ENCODE assay signal across 16 cellular contexts in genomic region chr2:102523647-102524046, GRCh38. TPM values are rescaled to one million over a fixed set of nuclear protein-coding genes. Genes with fewer than 3 reads are reported as not detected.
DNase-seq lines count a peak whose midpoint lies in the region; ATAC-seq, FAIRE-seq and TF ChIP-seq lines count a peak whose summit lies in the region.
"Had no signal": no experiment of that assay in that cellular context is flagged by ENCODE, and none has a peak within 500 bp of the region (broad histone marks: within the 10 kb centered on the region; RNA-seq: fewer than 3 reads in every experiment).

No MANE protein-coding gene starts in this region.

- no peak overlapping the region for H3K9ac ChIP-seq in K562 (ENCODE audit: insufficient read depth in 1 of 2, low read depth in 2 of 2, low read length in 2 of 2)
- H3K9ac ChIP-seq: BLaER1 treated with 17β-estradiol and CSF1 and Interleukin-3, amounts not matched to agents 10 nM and 100 nM had no signal

- no peak overlapping the region for H3K4me3 ChIP-seq in K562
- H3K4me3 ChIP-seq: BLaER1 treated with 17β-estradiol and CSF1 and Interleukin-3, amounts not matched to agents 10 nM and 100 nM; GM23338 had no signal

- H3K27me3 Mint-ChIP-seq in Calu3 (ENCODE audit: unreplicated experiment), result no peaks in the 10 kb centered on the region
- H3K27me3 Mint-ChIP-seq in natural killer cell treated with Interleukin-12 subunit alpha and Interleukin-12 subunit beta and Interleukin-15 and Interleukin-18, amount 100 ng/mL, for 72 hours, result no peaks in the 10 kb centered on the region

- BruUV-seq in Calu3 (replicated peaks; lab: Mats Ljungman, UMichigan) (no TSS peak), K562 (replicated peaks; lab: Mats Ljungman, UMichigan) (no TSS peak)

- TF ChIP-seq POLR2A in K562 (conservative IDR thresholded peaks at IDR 0.05), result no peak

- TF ChIP-seq CTCF in Calu3 (IDR thresholded peaks at IDR 0.05; ENCODE audit: unreplicated experiment) (no peak), K562 (IDR thresholded peaks at IDR 0.05 in 2 of 3, conservative IDR thresholded peaks at IDR 0.05 in 1 of 3; ENCODE audit: insufficient read depth in 2 of 3, low read depth in 1 of 3, low read length in 3 of 3) (no peak), foreskin keratinocyte (conservative IDR thresholded peaks at IDR 0.05) (no peak)

- peaks cover 4% of the 10 kb centered on the region for H3K9me3 Mint-ChIP-seq in Calu3 (ENCODE audit: low read depth, unreplicated experiment)
- H3K9me3 Mint-ChIP-seq in natural killer cell treated with Interleukin-12 subunit alpha and Interleukin-12 subunit beta and Interleukin-15 and Interleukin-18, amount 100 ng/mL, for 72 hours, result no peaks in the 10 kb centered on the region
- H3K9me3 Mint-ChIP-seq: CD4-positive, CD25-positive, alpha-beta regulatory T cell; GM23338; H9 had no signal

- no peak for ATAC-seq in K562
- ATAC-seq in foreskin keratinocyte, result peak; percentile 57
- ATAC-seq in natural killer cell treated with Interleukin-12 subunit alpha and Interleukin-12 subunit beta and Interleukin-15 and Interleukin-18, amount 100 ng/mL, for 72 hours, result no peak
- ATAC-seq in HG02852 (IDR thresholded peaks at IDR 0.05; ENCODE audit: unreplicated experiment), result no peak
- ATAC-seq: GM23338 had no signal

- no peak overlapping the region for H3K4me3 Mint-ChIP-seq in Calu3 (ENCODE audit: low read depth, unreplicated experiment)
- H3K4me3 Mint-ChIP-seq in natural killer cell treated with Interleukin-12 subunit alpha and Interleukin-12 subunit beta and Interleukin-15 and Interleukin-18, amount 100 ng/mL, for 72 hours, result peak overlapping the region; percentile 19
- H3K4me3 Mint-ChIP-seq: CD4-positive, CD25-positive, alpha-beta regulatory T cell; GM23338; H9 had no signal

- no peaks in the 10 kb centered on the region for H3K36me3 Mint-ChIP-seq in Calu3 (ENCODE audit: insufficient read depth, unreplicated experiment)
- H3K36me3 Mint-ChIP-seq in natural killer cell treated with Interleukin-12 subunit alpha and Interleukin-12 subunit beta and Interleukin-15 and Interleukin-18, amount 100 ng/mL, for 72 hours, result no peaks in the 10 kb centered on the region
- H3K36me3 Mint-ChIP-seq: CD4-positive, CD25-positive, alpha-beta regulatory T cell had no signal

- H3K27ac Mint-ChIP-seq in Calu3 (ENCODE audit: unreplicated experiment), result peak overlapping the region; percentile 57
- peak overlapping the region in 1 of 2 donors; percentile 14 for H3K27ac Mint-ChIP-seq in natural killer cell treated with Interleukin-12 subunit alpha and Interleukin-12 subunit beta and Interleukin-15 and Interleukin-18, amount 100 ng/mL, for 72 hours
- H3K27ac Mint-ChIP-seq: CD4-positive, CD25-positive, alpha-beta regulatory T cell; GM23338; H9 had no signal

- TF ChIP-seq RAD21 in K562 (CRISPR knock-in tag; conservative IDR thresholded peaks at IDR 0.05 in 1 of 2, IDR thresholded peaks at IDR 0.05 in 1 of 2), result no peak

- no peaks in the 10 kb centered on the region for H3K4me1 ChIP-seq in K562 (replicated peaks in 1 of 2; ENCODE audit: control insufficient read depth in 2 of 2, insufficient read depth in 2 of 2, low read length in 2 of 2)
- no peaks in the 10 kb centered on the region for H3K4me1 ChIP-seq in foreskin keratinocyte

- H3K27me3 ChIP-seq in K562 (ENCODE audit: control insufficient read depth in 2 of 2, insufficient read depth in 2 of 2, low read length in 2 of 2) (peaks cover 5 to 17% of the 10 kb centered on the region in 2 experiments; a peak in 2 of 5 replicates), foreskin keratinocyte (peaks cover 20% of the 10 kb centered on the region)
- H3K27me3 ChIP-seq: BLaER1 treated with 17β-estradiol and CSF1 and Interleukin-3, amounts not matched to agents 10 nM and 100 nM had no signal

- H3K4me2 ChIP-seq in K562 (ENCODE audit: insufficient read depth, low read length), result no peak overlapping the region
- H3K4me2 ChIP-seq: GM23338 had no signal

- no peak overlapping the region for H2AFZ ChIP-seq in K562 (ENCODE audit: low read depth, low read length)
- H2AFZ ChIP-seq: GM23338 had no signal

- POLR2A ChIA-PET in K562 (lab: Yijun Ruan, JAX), result interaction anchor here (0.5 kb wide), 1 partner anchor 312 kb away, joined by 3 read pairs; no protein-coding TSS in a partner anchor

- TF ChIP-seq EP300 in K562 (IDR thresholded peaks at IDR 0.05; ENCODE audit: low read length), result no peak

- no peak for FAIRE-seq in K562 (lab: Jason Lieb, UNC)
- FAIRE-seq: GM12891 had no signal

- in situ Hi-C loops in K562 (cut with MboI), result loop anchor here (10.0 kb wide), 1 partner anchor 91 kb away; the partner anchor contains the start of gene SLC9A2

- no peaks in the 10 kb centered on the region for H3K9me3 ChIP-seq in K562 (replicated peaks; ENCODE audit: control insufficient read depth, insufficient read depth, low read depth, low read length)

- H3K9me1 ChIP-seq in K562 (ENCODE audit: control insufficient read depth, insufficient read depth, low read length), result no peaks in the 10 kb centered on the region

- peaks cover 50% of the 10 kb centered on the region for H3K4me1 Mint-ChIP-seq in Calu3 (ENCODE audit: low read depth, unreplicated experiment)
- H3K4me1 Mint-ChIP-seq in natural killer cell treated with Interleukin-12 subunit alpha and Interleukin-12 subunit beta and Interleukin-15 and Interleukin-18, amount 100 ng/mL, for 72 hours (ENCODE audit: low read depth in 2 of 2), result peaks cover 43 to 48% of the 10 kb centered on the region in 2 donors
- H3K4me1 Mint-ChIP-seq: CD4-positive, CD25-positive, alpha-beta regulatory T cell; GM23338; H9 had no signal

- H4K20me1 ChIP-seq in K562 (replicated peaks; ENCODE audit: control insufficient read depth, insufficient read depth, low read length), result no peaks in the 10 kb centered on the region; the same call in 1 of the 2 replicates
- H4K20me1 ChIP-seq: BLaER1 treated with 17β-estradiol and CSF1 and Interleukin-3, amounts not matched to agents 10 nM and 100 nM had no signal

- CTCF ChIA-PET in Calu3 (lab: Charles Lee), result interaction anchor here (1.6 kb wide), 1 partner anchor 9 kb away, joined by 3 read pairs; no protein-coding TSS in a partner anchor
- CTCF ChIA-PET in K562 (lab: Yijun Ruan, JAX; ENCODE audit: low intra/inter-chr PET ratio), result no interaction called here

- intact Hi-C loops in Calu3 (cut with micrococcal nuclease; ENCODE audit: unreplicated experiment) (no loop called here), K562 (cut with micrococcal nuclease) (no loop called here)

- no peak for DNase-seq in Calu3
- no peak for DNase-seq in K562 (ENCODE audit: extremely low read depth in 1 of 4, low spot score in 3 of 4)
- DNase-seq in foreskin keratinocyte, result peak; percentile 12 to 31
- no peak for DNase-seq in natural killer cell treated with Interleukin-12 subunit alpha and Interleukin-12 subunit beta and Interleukin-15 and Interleukin-18, amount 100 ng/mL, for 72 hours (ENCODE audit: low spot score)
- no peak for DNase-seq in GF-D8 (lab: John Stamatoyannopoulos, UW)
- no peak for DNase-seq in DMS153 (lab: John Stamatoyannopoulos, UW)
- DNase-seq: ACHN; CD4-positive, CD25-positive, alpha-beta regulatory T cell; DMS 273 treated with DMSO at 0.1 percent for 48 hours; DMS79; H9 had no signal

- H3K36me3 ChIP-seq in K562 (ENCODE audit: control insufficient read depth, insufficient read depth, low read length), result no peaks in the 10 kb centered on the region
- H3K36me3 ChIP-seq: BLaER1 treated with 17β-estradiol and CSF1 and Interleukin-3, amounts not matched to agents 10 nM and 100 nM had no signal

- no peaks in the 10 kb centered on the region for H3K79me2 ChIP-seq in K562 (ENCODE audit: control insufficient read depth, insufficient read depth, low read length)

- WGBS in K562 (ENCODE audit: insufficient coverage, low coverage, missing lambda C conversion rate), result 0% methylated on average over 3 of the region's 3 CpGs

- H3K27ac ChIP-seq in K562 (ENCODE audit: extremely low read depth, low read depth, low read length) (no peak overlapping the region), foreskin keratinocyte (no peak overlapping the region)
- H3K27ac ChIP-seq: BLaER1 treated with 17β-estradiol and CSF1 and Interleukin-3, amounts not matched to agents 10 nM and 100 nM had no signal

TF ChIP-seq in K562, 482 proteins besides CTCF, POLR2A, EP300 and RAD21 (continues in another document):
- peak; percentile 13; the same call in 1 of the 2 replicates for TF ChIP-seq NFIC (IDR thresholded peaks at IDR 0.05)

RNA-seq across cellular contexts. Expression of gene SLC9A4, which starts 50.6 kb away (rescaled TPM):
- total RNA-seq in Calu3 (2022) (0.12 and 0.22 TPM in 2 replicates), K562 (2014; rRNA removed) (not detected in 2 replicates), K562 (2014; rRNA removed; fragmentation: Illumina TruSeq; extraction: Trizol) (0.03 and 0.04 TPM in 2 replicates), K562 (2015; rRNA removed; fragmentation: Illumina TruSeq; extraction: Trizol) (0.04 TPM in 1 of 2 replicates, not detected in the other), K562 (2021) (0.04 and 0.07 TPM in 2 replicates), foreskin keratinocyte (not detected in 2 replicates)
- 0.07 and 0.09 TPM in 2 replicates for total RNA-seq in K562 (2011; cell fraction: chromatin; rRNA removed; ENCODE audit: low replicate concordance)
- 0.17 TPM in 1 of 2 replicates, not detected in the other for total RNA-seq in K562 (2011; cell fraction: nucleolus; rRNA removed)
- 0.15 TPM in 1 of 2 replicates, not detected in the other for total RNA-seq in K562 (2011; cell fraction: nucleoplasm; rRNA removed)
- polyA plus RNA-seq in K562 (2011; rRNA removed) (not detected in 2 replicates), K562 (2014; fragmentation: Illumina TruSeq; extraction: Trizol) (not detected in 2 replicates), K562 (2014; fragmentation: Nextera tagmentation; extraction: Ambion mirVana) (under 1 TPM in 1 of 2 experiments, not detected in 1; 0.15 TPM), K562 (2014; rRNA removed) (not detected in 2 replicates), foreskin keratinocyte (not detected in 2 replicates)
- polyA plus RNA-seq in K562 (2011; cell fraction: cytosol; rRNA removed), result not detected in 2 replicates
- not detected in 2 replicates for polyA plus RNA-seq in K562 (2011; cell fraction: nucleus; rRNA removed)
- polyA plus RNA-seq in K562 (2012), result 0.03 and 0.24 TPM in 2 replicates
- polyA minus RNA-seq in K562 (2011; rRNA and poly(A)+ RNA removed), result 0.07 TPM in 1 of 2 replicates, not detected in the other
- not detected in 2 replicates for polyA minus RNA-seq in K562 (2011; cell fraction: cytosol; rRNA and poly(A)+ RNA removed)
- polyA minus RNA-seq in K562 (2011; cell fraction: nucleus; rRNA and poly(A)+ RNA removed), result 0.13 and 0.78 TPM in 2 replicates
- under 1 TPM; 0.10 to 0.14 TPM for total RNA-seq in natural killer cell treated with Interleukin-12 subunit alpha and Interleukin-12 subunit beta and Interleukin-15 and Interleukin-18, amount 100 ng/mL, for 72 hours
- total RNA-seq: CD4-positive, CD25-positive, alpha-beta regulatory T cell; G401; GM23338; H9 had no signal
- polyA plus RNA-seq: CD4-positive, CD25-positive, alpha-beta regulatory T cell; GM23338 had no signal

Comparison
In these comparisons a context has a peak if more than half of its experiments do, and no peak if none do; other contexts are left out.
1. DNase-seq: peak in foreskin keratinocyte (2 of 2); none in Calu3 (single experiment), K562 (0 of 4), natural killer cell treated with Interleukin-12 subunit alpha and Interleukin-12 subunit beta and Interleukin-15 and Interleukin-18, amount 100 ng/mL, for 72 hours (single experiment), GF-D8 (single experiment) and DMS153 (single experiment).